Comparison of ENCODE assay signal across 11 cellular contexts in genomic region chr17:40448213-40448638, GRCh38. TPM values are rescaled to one million over a fixed set of nuclear protein-coding genes. Genes with fewer than 3 reads are reported as not detected.
DNase-seq lines count a peak whose midpoint lies in the region; ATAC-seq and TF ChIP-seq lines count a peak whose summit lies in the region.
"Had no signal": no experiment of that assay in that cellular context is flagged by ENCODE, and none has a peak within 500 bp of the region (broad histone marks: within the 10 kb centered on the region; RNA-seq: fewer than 3 reads in every experiment).

No MANE protein-coding gene starts in this region.

- H3K9me3 ChIP-seq in adipocyte (ENCODE audit: control insufficient read depth, low read length) (no peaks in the 10 kb centered on the region), transverse colon (no peaks in the 10 kb centered on the region), neural progenitor cell (ENCODE audit: low read depth) (no peaks in the 10 kb centered on the region)

- H3K4me2 ChIP-seq in neural progenitor cell = no peak overlapping the region

- no peak for TF ChIP-seq EP300 in transverse colon (IDR thresholded peaks at IDR 0.05; ENCODE audit: low read depth)

- H3K27ac ChIP-seq in transverse colon (peak overlapping the region; percentile 94 to 98 (median 96)), neural progenitor cell (no peak overlapping the region)

- peak overlapping the region; percentile 24 for H3K4me3 Mint-ChIP-seq in activated CD8-positive, alpha-beta T cell treated with anti-CD3 and anti-CD28 coated beads, Interleukin-2, amount 10 ng/mL, durations not matched to agents 7 days and 5 days
- H3K4me3 Mint-ChIP-seq in activated CD8-positive, alpha-beta T cell treated with anti-CD3 and anti-CD28 coated beads for 36 hours = no peak overlapping the region
- no peak overlapping the region for H3K4me3 Mint-ChIP-seq in neural progenitor cell
- H3K4me3 Mint-ChIP-seq: activated T-cell treated with anti-CD3 and anti-CD28 coated beads, Interleukin-2, amount 50 U/mL, for 24 hours had no signal

- WGBS in transverse colon (ENCODE audit: low coverage in 1 of 2), 2 donors = 6 to 17% methylated on average over 2 to 8 of the region's 8 CpGs

- peak; percentile 37 for DNase-seq in activated CD8-positive, alpha-beta T cell treated with anti-CD3 and anti-CD28 coated beads, Interleukin-2, amount 10 ng/mL, durations not matched to agents 7 days and 5 days
- no peak for DNase-seq in activated CD8-positive, alpha-beta T cell treated with anti-CD3 and anti-CD28 coated beads for 36 hours
- DNase-seq in adipocyte (ENCODE audit: low read depth) (peak; percentile 52), left colon (peak in 1 of 2 donors; percentile 67), transverse colon (peak; percentile 54), neural progenitor cell (ENCODE audit: low spot score) (no peak)
- no peak for DNase-seq in activated effector memory CD4-positive, alpha-beta T cell treated with Interleukin-2 at 50 U/mL for 16 hours
- DNase-seq: activated T-cell treated with anti-CD3 and anti-CD28 coated beads, Interleukin-2, amount 50 U/mL, for 24 hours; CD4-positive, CD25-positive, alpha-beta regulatory T cell; naive B cell had no signal

- no peak for TF ChIP-seq CTCF in activated CD8-positive, alpha-beta T cell treated with anti-CD3 and anti-CD28 coated beads for 36 hours (IDR thresholded peaks at IDR 0.05)
- no peak for TF ChIP-seq CTCF in transverse colon (IDR thresholded peaks at IDR 0.05)
- no peak for TF ChIP-seq CTCF in neural progenitor cell (IDR thresholded peaks at IDR 0.05)

- POLR2A ChIA-PET in activated CD8-positive, alpha-beta T cell treated with anti-CD3 and anti-CD28 coated beads, Interleukin-2, amount 10 ng/mL, durations not matched to agents 7 days and 5 days (lab: Charles Lee) = interaction anchor here (0.6 to 1.9 kb wide), 5 partner anchors 13 to 91 kb away, joined by 3 to 7 read pairs (median 5); no protein-coding TSS in a partner anchor
- POLR2A ChIA-PET in activated CD8-positive, alpha-beta T cell treated with anti-CD3 and anti-CD28 coated beads for 36 hours (lab: Charles Lee) = interaction anchor here (0.8 to 0.9 kb wide), 2 partner anchors 84 to 99 kb away, joined by 3 to 4 read pairs; no protein-coding TSS in a partner anchor

- no peak for TF ChIP-seq POLR2A in transverse colon (IDR thresholded peaks at IDR 0.05)

- H3K27ac Mint-ChIP-seq in activated CD8-positive, alpha-beta T cell treated with anti-CD3 and anti-CD28 coated beads, Interleukin-2, amount 10 ng/mL, durations not matched to agents 7 days and 5 days = peak overlapping the region; percentile 62
- no peak overlapping the region for H3K27ac Mint-ChIP-seq in activated CD8-positive, alpha-beta T cell treated with anti-CD3 and anti-CD28 coated beads for 36 hours
- H3K27ac Mint-ChIP-seq in neural progenitor cell = no peak overlapping the region
- H3K27ac Mint-ChIP-seq: activated T-cell treated with anti-CD3 and anti-CD28 coated beads, Interleukin-2, amount 50 U/mL, for 24 hours had no signal

- in situ Hi-C loops in transverse colon (cut with MboI; ENCODE audit: low pct_ligation_motif_present in 1 of 4, low pct_unique_long_range_greater_than_20kb in 1 of 4, low sequenced_read_pairs in 3 of 4) = loop anchor here in 2 of 4 donors (25.0 kb wide), 1 partner anchor 89 kb away; no protein-coding TSS in a partner anchor

- peaks cover 65% of the 10 kb centered on the region for H3K4me1 ChIP-seq in adipocyte (ENCODE audit: control insufficient read depth, insufficient read depth, low read length)
- peaks cover 48 to 90% (median 77%) of the 10 kb centered on the region in 4 donors for H3K4me1 ChIP-seq in transverse colon
- peaks cover 10% of the 10 kb centered on the region for H3K4me1 ChIP-seq in neural progenitor cell

- ATAC-seq in activated CD8-positive, alpha-beta T cell treated with anti-CD3 and anti-CD28 coated beads, Interleukin-2, amount 10 ng/mL, durations not matched to agents 7 days and 5 days = no peak
- no peak for ATAC-seq in activated CD8-positive, alpha-beta T cell treated with anti-CD3 and anti-CD28 coated beads for 36 hours
- peak; percentile 9 for ATAC-seq in left colon
- no peak for ATAC-seq in HG03457 (IDR thresholded peaks at IDR 0.05; ENCODE audit: unreplicated experiment)

- H3K79me2 ChIP-seq in neural progenitor cell (ENCODE audit: low read depth) = peaks cover 6% of the 10 kb centered on the region

- H2AFZ ChIP-seq in neural progenitor cell (replicated peaks) = no peak overlapping the region

- peaks cover 6% of the 10 kb centered on the region for H3K36me3 Mint-ChIP-seq in activated CD8-positive, alpha-beta T cell treated with anti-CD3 and anti-CD28 coated beads, Interleukin-2, amount 10 ng/mL, durations not matched to agents 7 days and 5 days (ENCODE audit: low read depth)
- H3K36me3 Mint-ChIP-seq in activated CD8-positive, alpha-beta T cell treated with anti-CD3 and anti-CD28 coated beads for 36 hours (ENCODE audit: low read depth) = no peaks in the 10 kb centered on the region
- H3K36me3 Mint-ChIP-seq in neural progenitor cell = peaks cover 2% of the 10 kb centered on the region
- H3K36me3 Mint-ChIP-seq: CD4-positive, CD25-positive, alpha-beta regulatory T cell; naive B cell had no signal

- CTCF ChIA-PET in activated CD8-positive, alpha-beta T cell treated with anti-CD3 and anti-CD28 coated beads, Interleukin-2, amount 10 ng/mL, durations not matched to agents 7 days and 5 days (lab: Charles Lee) = interaction anchor here (0.9 to 6.7 kb wide), 10 partner anchors 7 to 112 kb away, joined by 3 to 50 read pairs (median 6); partner anchors contain the start of gene TOP2A
- CTCF ChIA-PET in activated CD8-positive, alpha-beta T cell treated with anti-CD3 and anti-CD28 coated beads for 36 hours (lab: Charles Lee) = interaction anchor here (0.8 to 7.0 kb wide), 4 partner anchors 28 to 113 kb away, joined by 3 to 34 read pairs (median 10); no protein-coding TSS in a partner anchor

- H3K9me3 Mint-ChIP-seq in activated CD8-positive, alpha-beta T cell treated with anti-CD3 and anti-CD28 coated beads, Interleukin-2, amount 10 ng/mL, durations not matched to agents 7 days and 5 days (ENCODE audit: insufficient read depth) = no peaks in the 10 kb centered on the region
- H3K9me3 Mint-ChIP-seq in activated CD8-positive, alpha-beta T cell treated with anti-CD3 and anti-CD28 coated beads for 36 hours = no peaks in the 10 kb centered on the region
- H3K9me3 Mint-ChIP-seq in neural progenitor cell = no peaks in the 10 kb centered on the region
- H3K9me3 Mint-ChIP-seq: activated T-cell treated with anti-CD3 and anti-CD28 coated beads, Interleukin-2, amount 50 U/mL, for 24 hours had no signal

- H3K9ac ChIP-seq in adipocyte (ENCODE audit: low read length) = peak overlapping the region; percentile 98
- no peak overlapping the region for H3K9ac ChIP-seq in neural progenitor cell

- peaks cover 18% of the 10 kb centered on the region for H3K36me3 ChIP-seq in adipocyte (ENCODE audit: control insufficient read depth, insufficient read depth, low read length, severe bottlenecking)
- H3K36me3 ChIP-seq in transverse colon = peaks cover 0 to 5% (median 0%) of the 10 kb centered on the region in 4 donors
- H3K36me3 ChIP-seq in neural progenitor cell = no peaks in the 10 kb centered on the region

- H3K4me1 Mint-ChIP-seq in activated CD8-positive, alpha-beta T cell treated with anti-CD3 and anti-CD28 coated beads, Interleukin-2, amount 10 ng/mL, durations not matched to agents 7 days and 5 days (ENCODE audit: low read depth) = peaks cover 55% of the 10 kb centered on the region
- H3K4me1 Mint-ChIP-seq in activated CD8-positive, alpha-beta T cell treated with anti-CD3 and anti-CD28 coated beads for 36 hours (ENCODE audit: low read depth) = peaks cover 32% of the 10 kb centered on the region
- peaks cover 27% of the 10 kb centered on the region for H3K4me1 Mint-ChIP-seq in neural progenitor cell

- no peaks in the 10 kb centered on the region for H3K27me3 Mint-ChIP-seq in activated CD8-positive, alpha-beta T cell treated with anti-CD3 and anti-CD28 coated beads, Interleukin-2, amount 10 ng/mL, durations not matched to agents 7 days and 5 days (ENCODE audit: low read depth)
- H3K27me3 Mint-ChIP-seq in activated CD8-positive, alpha-beta T cell treated with anti-CD3 and anti-CD28 coated beads for 36 hours = peaks cover 4% of the 10 kb centered on the region
- peaks cover 5% of the 10 kb centered on the region for H3K27me3 Mint-ChIP-seq in neural progenitor cell (ENCODE audit: insufficient read depth, low read depth)
- H3K27me3 Mint-ChIP-seq: activated T-cell treated with anti-CD3 and anti-CD28 coated beads, Interleukin-2, amount 50 U/mL, for 24 hours had no signal

- intact Hi-C loops in activated CD8-positive, alpha-beta T cell treated with anti-CD3 and anti-CD28 coated beads for 36 hours (cut with micrococcal nuclease) = no loop called here
- intact Hi-C loops in left colon (cut with DNase I, micrococcal nuclease) = no loop called here
- intact Hi-C loops in transverse colon (cut with DNase I; ENCODE audit: low total_unique reads) = no loop called here

- no peaks in the 10 kb centered on the region for H4K20me1 ChIP-seq in neural progenitor cell (ENCODE audit: low read depth)

- peaks cover 9% of the 10 kb centered on the region for H3F3A ChIP-seq in neural progenitor cell (ENCODE audit: low read depth)

- peak overlapping the region; percentile 90 for H3K4me3 ChIP-seq in adipocyte (ENCODE audit: low read length)
- H3K4me3 ChIP-seq in transverse colon = peak overlapping the region in 1 of 4 donors; percentile 24
- H3K4me3 ChIP-seq in neural progenitor cell = no peak overlapping the region

- H3K27me3 ChIP-seq in adipocyte (replicated peaks; ENCODE audit: control insufficient read depth, insufficient read depth, low read length) (no peaks in the 10 kb centered on the region), transverse colon (no peaks in the 10 kb centered on the region), neural progenitor cell (no peaks in the 10 kb centered on the region)

RNA-seq across cellular contexts. Expression of gene IGFBP4, which starts 5.0 kb away (rescaled TPM):
- 10 to 100 TPM; 28.7 to 28.9 TPM for total RNA-seq in activated CD8-positive, alpha-beta T cell treated with anti-CD3 and anti-CD28 coated beads, Interleukin-2, amount 10 ng/mL, durations not matched to agents 7 days and 5 days
- total RNA-seq in activated CD8-positive, alpha-beta T cell treated with anti-CD3 and anti-CD28 coated beads for 36 hours = 10 to 100 TPM; 10.7 to 11.6 TPM
- total RNA-seq in left colon (100 to 1,000 TPM; 148 to 209 TPM), transverse colon (100 to 1,000 TPM in 3 of 4 donors, 10 to 100 TPM in 1; 98.4 to 302 (median 166) TPM), neural progenitor cell (ENCODE audit: low replicate concordance) (14.4 and 20.3 TPM in 2 replicates)

RNA-seq across cellular contexts. Expression of gene TOP2A, which starts 30.5 kb away (rescaled TPM):
- 100 to 1,000 TPM; 517 to 567 TPM for total RNA-seq in activated CD8-positive, alpha-beta T cell treated with anti-CD3 and anti-CD28 coated beads, Interleukin-2, amount 10 ng/mL, durations not matched to agents 7 days and 5 days
- 100 to 1,000 TPM; 273 to 280 TPM for total RNA-seq in activated CD8-positive, alpha-beta T cell treated with anti-CD3 and anti-CD28 coated beads for 36 hours
- 10 to 100 TPM; 10.9 to 30.3 TPM for total RNA-seq in left colon
- 10 to 100 TPM in 1 of 4 donors, 1 to 10 TPM in 2, under 1 TPM in 1; 0.37 to 25.5 (median 7.5) TPM for total RNA-seq in transverse colon
- total RNA-seq in neural progenitor cell (ENCODE audit: low replicate concordance) = 566 and 968 TPM in 2 replicates

RNA-seq across cellular contexts. Expression of gene TNS4, which starts 53.2 kb away (rescaled TPM):
- total RNA-seq in activated CD8-positive, alpha-beta T cell treated with anti-CD3 and anti-CD28 coated beads, Interleukin-2, amount 10 ng/mL, durations not matched to agents 7 days and 5 days = 1 to 10 TPM; 8.4 to 9.0 TPM
- 1 to 10 TPM; 5.8 to 6.3 TPM for total RNA-seq in activated CD8-positive, alpha-beta T cell treated with anti-CD3 and anti-CD28 coated beads for 36 hours
- total RNA-seq in left colon (10 to 100 TPM in 1 of 2 donors, 1 to 10 TPM in 1; 2.5 to 10.5 TPM), transverse colon (1 to 10 TPM in 3 of 4 donors, not detected in 1; 1.2 to 4.2 (median 2.5) TPM), neural progenitor cell (ENCODE audit: low replicate concordance) (not detected in 2 replicates)

Comparison
In these comparisons a context has a peak if more than half of its experiments do, and no peak if none do; other contexts are left out.
1. DNase-seq: peak in activated CD8-positive, alpha-beta T cell treated with anti-CD3 and anti-CD28 coated beads, Interleukin-2, amount 10 ng/mL, durations not matched to agents 7 days and 5 days (single experiment), adipocyte (single experiment) and transverse colon (single experiment); none in activated CD8-positive, alpha-beta T cell treated with anti-CD3 and anti-CD28 coated beads for 36 hours (single experiment), activated effector memory CD4-positive, alpha-beta T cell treated with Interleukin-2 at 50 U/mL for 16 hours (single experiment) and neural progenitor cell (single experiment).
2. RNA of gene TOP2A, which starts 30.5 kb away (total RNA-seq): 566 to 968 TPM in neural progenitor cell, 517 to 567 TPM in activated CD8-positive, alpha-beta T cell treated with anti-CD3 and anti-CD28 coated beads, Interleukin-2, amount 10 ng/mL, durations not matched to agents 7 days and 5 days and 273 to 280 TPM in activated CD8-positive, alpha-beta T cell treated with anti-CD3 and anti-CD28 coated beads for 36 hours; 10.9 to 30.3 TPM in left colon and 0.37 to 25.5 TPM in transverse colon; every median in the first group is over 4 times any median in the second.